1 cellular context compared by ENCODE assay signal in the genomic region with DNA sequence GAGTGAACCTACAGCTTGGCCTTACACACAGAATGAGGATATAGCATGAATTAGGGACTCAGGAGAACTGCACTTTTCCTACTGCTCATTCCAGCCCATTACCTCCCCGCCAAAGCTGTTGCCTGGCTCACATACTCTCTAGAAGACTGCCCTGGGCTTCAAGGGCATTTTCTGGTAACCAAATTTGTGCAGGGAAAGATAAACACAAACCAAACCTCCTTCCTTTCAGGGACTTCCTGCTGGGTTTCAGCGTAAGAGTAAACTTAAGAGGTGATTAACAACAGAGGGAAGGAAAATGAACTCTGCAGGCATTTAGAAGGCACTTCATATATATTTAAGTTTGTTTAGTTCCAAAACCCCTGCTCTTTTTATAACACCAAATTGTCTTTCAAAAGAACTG.
TF ChIP-seq lines count a peak whose summit lies in the region.

No MANE protein-coding gene starts in this region.

TF ChIP-seq in HEK293, 187 proteins besides CTCF, POLR2A, EP300 and RAD21 (continued from another document and continues in another):
- TF ChIP-seq, protein P1, sequence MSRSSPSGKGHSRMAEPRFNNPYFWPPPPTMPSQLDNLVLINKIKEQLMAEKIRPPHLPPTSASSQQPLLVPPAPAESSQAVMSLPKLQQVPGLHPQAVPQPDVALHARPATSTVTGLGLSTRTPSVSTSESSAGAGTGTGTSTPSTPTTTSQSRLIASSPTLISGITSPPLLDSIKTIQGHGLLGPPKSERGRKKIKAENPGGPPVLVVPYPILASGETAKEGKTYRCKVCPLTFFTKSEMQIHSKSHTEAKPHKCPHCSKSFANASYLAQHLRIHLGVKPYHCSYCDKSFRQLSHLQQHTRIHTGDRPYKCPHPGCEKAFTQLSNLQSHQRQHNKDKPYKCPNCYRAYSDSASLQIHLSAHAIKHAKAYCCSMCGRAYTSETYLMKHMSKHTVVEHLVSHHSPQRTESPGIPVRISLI (tag by site-specific recombination; IDR thresholded peaks at IDR 0.05): no peak
- TF ChIP-seq, protein P2, sequence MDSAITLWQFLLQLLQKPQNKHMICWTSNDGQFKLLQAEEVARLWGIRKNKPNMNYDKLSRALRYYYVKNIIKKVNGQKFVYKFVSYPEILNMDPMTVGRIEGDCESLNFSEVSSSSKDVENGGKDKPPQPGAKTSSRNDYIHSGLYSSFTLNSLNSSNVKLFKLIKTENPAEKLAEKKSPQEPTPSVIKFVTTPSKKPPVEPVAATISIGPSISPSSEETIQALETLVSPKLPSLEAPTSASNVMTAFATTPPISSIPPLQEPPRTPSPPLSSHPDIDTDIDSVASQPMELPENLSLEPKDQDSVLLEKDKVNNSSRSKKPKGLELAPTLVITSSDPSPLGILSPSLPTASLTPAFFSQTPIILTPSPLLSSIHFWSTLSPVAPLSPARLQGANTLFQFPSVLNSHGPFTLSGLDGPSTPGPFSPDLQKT (IDR thresholded peaks at IDR 0.05; ENCODE audit: borderline replicate concordance, low read depth, low read length): peak; percentile 38; the same call in 1 of the 2 replicates
- TF ChIP-seq ZNF23 (tag by site-specific recombination; IDR thresholded peaks at IDR 0.05; ENCODE audit: borderline replicate concordance): no peak
- TF ChIP-seq ZIC2 (tag by site-specific recombination; IDR thresholded peaks at IDR 0.05): 0 out of 2 replicates have a peak, but pooled peaks have one; percentile 33
- no peak for TF ChIP-seq ZFHX2 (tag by site-specific recombination; conservative IDR thresholded peaks at IDR 0.05)
- TF ChIP-seq, protein P3, sequence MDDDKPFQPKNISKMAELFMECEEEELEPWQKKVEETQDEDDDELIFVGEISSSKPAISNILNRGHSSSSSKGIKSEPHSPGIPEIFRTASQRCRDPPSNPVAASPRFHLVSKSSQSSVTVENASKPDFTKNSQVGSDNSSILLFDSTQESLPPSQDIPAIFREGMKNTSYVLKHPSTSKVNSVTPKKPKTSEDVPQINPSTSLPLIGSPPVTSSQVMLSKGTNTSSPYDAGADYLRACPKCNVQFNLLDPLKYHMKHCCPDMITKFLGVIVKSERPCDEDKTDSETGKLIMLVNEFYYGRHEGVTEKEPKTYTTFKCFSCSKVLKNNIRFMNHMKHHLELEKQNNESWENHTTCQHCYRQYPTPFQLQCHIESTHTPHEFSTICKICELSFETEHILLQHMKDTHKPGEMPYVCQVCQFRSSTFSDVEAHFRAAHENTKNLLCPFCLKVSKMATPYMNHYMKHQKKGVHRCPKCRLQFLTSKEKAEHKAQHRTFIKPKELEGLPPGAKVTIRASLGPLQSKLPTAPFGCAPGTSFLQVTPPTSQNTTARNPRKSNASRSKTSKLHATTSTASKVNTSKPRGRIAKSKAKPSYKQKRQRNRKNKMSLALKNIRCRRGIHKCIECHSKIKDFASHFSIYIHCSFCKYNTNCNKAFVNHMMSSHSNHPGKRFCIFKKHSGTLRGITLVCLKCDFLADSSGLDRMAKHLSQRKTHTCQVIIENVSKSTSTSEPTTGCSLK (tag by site-specific recombination; IDR thresholded peaks at IDR 0.05): no peak
- TF ChIP-seq OVOL3 (tag by site-specific recombination; IDR thresholded peaks at IDR 0.05): no peak
- TF ChIP-seq ZNF596 (tag by site-specific recombination; IDR thresholded peaks at IDR 0.05): no peak
- TF ChIP-seq ZNF354C (tag by site-specific recombination; IDR thresholded peaks at IDR 0.05; ENCODE audit: borderline replicate concordance, low read depth): no peak
- 0 out of 2 replicates have a peak, but pooled peaks have one; percentile 28 for TF ChIP-seq WT1 (tag by site-specific recombination; IDR thresholded peaks at IDR 0.05)
- no peak for TF ChIP-seq ZNF544 (tag by site-specific recombination; IDR thresholded peaks at IDR 0.05)
- no peak for TF ChIP-seq KLF1 (tag by site-specific recombination; IDR thresholded peaks at IDR 0.05)
- TF ChIP-seq, protein P4, sequence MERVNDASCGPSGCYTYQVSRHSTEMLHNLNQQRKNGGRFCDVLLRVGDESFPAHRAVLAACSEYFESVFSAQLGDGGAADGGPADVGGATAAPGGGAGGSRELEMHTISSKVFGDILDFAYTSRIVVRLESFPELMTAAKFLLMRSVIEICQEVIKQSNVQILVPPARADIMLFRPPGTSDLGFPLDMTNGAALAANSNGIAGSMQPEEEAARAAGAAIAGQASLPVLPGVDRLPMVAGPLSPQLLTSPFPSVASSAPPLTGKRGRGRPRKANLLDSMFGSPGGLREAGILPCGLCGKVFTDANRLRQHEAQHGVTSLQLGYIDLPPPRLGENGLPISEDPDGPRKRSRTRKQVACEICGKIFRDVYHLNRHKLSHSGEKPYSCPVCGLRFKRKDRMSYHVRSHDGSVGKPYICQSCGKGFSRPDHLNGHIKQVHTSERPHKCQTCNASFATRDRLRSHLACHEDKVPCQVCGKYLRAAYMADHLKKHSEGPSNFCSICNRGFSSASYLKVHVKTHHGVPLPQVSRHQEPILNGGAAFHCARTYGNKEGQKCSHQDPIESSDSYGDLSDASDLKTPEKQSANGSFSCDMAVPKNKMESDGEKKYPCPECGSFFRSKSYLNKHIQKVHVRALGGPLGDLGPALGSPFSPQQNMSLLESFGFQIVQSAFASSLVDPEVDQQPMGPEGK (tag by site-specific recombination; IDR thresholded peaks at IDR 0.05): no peak
- no peak for TF ChIP-seq ZBTB20 (tag by site-specific recombination; IDR thresholded peaks at IDR 0.05)
- TF ChIP-seq ZNF768 (tag by site-specific recombination; IDR thresholded peaks at IDR 0.05): no peak
- TF ChIP-seq, protein P5, sequence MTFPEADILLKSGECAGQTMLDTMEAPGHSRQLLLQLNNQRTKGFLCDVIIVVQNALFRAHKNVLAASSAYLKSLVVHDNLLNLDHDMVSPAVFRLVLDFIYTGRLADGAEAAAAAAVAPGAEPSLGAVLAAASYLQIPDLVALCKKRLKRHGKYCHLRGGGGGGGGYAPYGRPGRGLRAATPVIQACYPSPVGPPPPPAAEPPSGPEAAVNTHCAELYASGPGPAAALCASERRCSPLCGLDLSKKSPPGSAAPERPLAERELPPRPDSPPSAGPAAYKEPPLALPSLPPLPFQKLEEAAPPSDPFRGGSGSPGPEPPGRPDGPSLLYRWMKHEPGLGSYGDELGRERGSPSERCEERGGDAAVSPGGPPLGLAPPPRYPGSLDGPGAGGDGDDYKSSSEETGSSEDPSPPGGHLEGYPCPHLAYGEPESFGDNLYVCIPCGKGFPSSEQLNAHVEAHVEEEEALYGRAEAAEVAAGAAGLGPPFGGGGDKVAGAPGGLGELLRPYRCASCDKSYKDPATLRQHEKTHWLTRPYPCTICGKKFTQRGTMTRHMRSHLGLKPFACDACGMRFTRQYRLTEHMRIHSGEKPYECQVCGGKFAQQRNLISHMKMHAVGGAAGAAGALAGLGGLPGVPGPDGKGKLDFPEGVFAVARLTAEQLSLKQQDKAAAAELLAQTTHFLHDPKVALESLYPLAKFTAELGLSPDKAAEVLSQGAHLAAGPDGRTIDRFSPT (tag by site-specific recombination; IDR thresholded peaks at IDR 0.05): no peak
- TF ChIP-seq ZNF146 (tag by site-specific recombination; IDR thresholded peaks at IDR 0.05): no peak
- TF ChIP-seq ZNF76 (tag by site-specific recombination; IDR thresholded peaks at IDR 0.05; ENCODE audit: borderline replicate concordance, low read depth): no peak
- TF ChIP-seq SP3 (tag by site-specific recombination; IDR thresholded peaks at IDR 0.05): no peak
- no peak for TF ChIP-seq MEIS1 (CRISPR knock-in tag; IDR thresholded peaks at IDR 0.05; ENCODE audit: borderline replicate concordance)
- TF ChIP-seq, protein P6, sequence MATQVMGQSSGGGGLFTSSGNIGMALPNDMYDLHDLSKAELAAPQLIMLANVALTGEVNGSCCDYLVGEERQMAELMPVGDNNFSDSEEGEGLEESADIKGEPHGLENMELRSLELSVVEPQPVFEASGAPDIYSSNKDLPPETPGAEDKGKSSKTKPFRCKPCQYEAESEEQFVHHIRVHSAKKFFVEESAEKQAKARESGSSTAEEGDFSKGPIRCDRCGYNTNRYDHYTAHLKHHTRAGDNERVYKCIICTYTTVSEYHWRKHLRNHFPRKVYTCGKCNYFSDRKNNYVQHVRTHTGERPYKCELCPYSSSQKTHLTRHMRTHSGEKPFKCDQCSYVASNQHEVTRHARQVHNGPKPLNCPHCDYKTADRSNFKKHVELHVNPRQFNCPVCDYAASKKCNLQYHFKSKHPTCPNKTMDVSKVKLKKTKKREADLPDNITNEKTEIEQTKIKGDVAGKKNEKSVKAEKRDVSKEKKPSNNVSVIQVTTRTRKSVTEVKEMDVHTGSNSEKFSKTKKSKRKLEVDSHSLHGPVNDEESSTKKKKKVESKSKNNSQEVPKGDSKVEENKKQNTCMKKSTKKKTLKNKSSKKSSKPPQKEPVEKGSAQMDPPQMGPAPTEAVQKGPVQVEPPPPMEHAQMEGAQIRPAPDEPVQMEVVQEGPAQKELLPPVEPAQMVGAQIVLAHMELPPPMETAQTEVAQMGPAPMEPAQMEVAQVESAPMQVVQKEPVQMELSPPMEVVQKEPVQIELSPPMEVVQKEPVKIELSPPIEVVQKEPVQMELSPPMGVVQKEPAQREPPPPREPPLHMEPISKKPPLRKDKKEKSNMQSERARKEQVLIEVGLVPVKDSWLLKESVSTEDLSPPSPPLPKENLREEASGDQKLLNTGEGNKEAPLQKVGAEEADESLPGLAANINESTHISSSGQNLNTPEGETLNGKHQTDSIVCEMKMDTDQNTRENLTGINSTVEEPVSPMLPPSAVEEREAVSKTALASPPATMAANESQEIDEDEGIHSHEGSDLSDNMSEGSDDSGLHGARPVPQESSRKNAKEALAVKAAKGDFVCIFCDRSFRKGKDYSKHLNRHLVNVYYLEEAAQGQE (tag by site-specific recombination; IDR thresholded peaks at IDR 0.05): no peak
- TF ChIP-seq OSR2 (tag by site-specific recombination; IDR thresholded peaks at IDR 0.05): peak; percentile 21; the same call in 1 of the 2 replicates
- TF ChIP-seq ZNF112 (tag by site-specific recombination; IDR thresholded peaks at IDR 0.05): no peak
- no peak for TF ChIP-seq ZNF555 (tag by site-specific recombination; conservative IDR thresholded peaks at IDR 0.05)
- no peak for TF ChIP-seq ZNF404 (tag by site-specific recombination; IDR thresholded peaks at IDR 0.05)
- TF ChIP-seq, protein P7, sequence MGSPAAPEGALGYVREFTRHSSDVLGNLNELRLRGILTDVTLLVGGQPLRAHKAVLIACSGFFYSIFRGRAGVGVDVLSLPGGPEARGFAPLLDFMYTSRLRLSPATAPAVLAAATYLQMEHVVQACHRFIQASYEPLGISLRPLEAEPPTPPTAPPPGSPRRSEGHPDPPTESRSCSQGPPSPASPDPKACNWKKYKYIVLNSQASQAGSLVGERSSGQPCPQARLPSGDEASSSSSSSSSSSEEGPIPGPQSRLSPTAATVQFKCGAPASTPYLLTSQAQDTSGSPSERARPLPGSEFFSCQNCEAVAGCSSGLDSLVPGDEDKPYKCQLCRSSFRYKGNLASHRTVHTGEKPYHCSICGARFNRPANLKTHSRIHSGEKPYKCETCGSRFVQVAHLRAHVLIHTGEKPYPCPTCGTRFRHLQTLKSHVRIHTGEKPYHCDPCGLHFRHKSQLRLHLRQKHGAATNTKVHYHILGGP (tag by site-specific recombination; IDR thresholded peaks at IDR 0.05): no peak
- no peak for TF ChIP-seq ZNF626 (tag by site-specific recombination; IDR thresholded peaks at IDR 0.05)
- no peak for TF ChIP-seq ZXDB (tag by site-specific recombination; IDR thresholded peaks at IDR 0.05)
- no peak for TF ChIP-seq ZBTB7A (tag by site-specific recombination; IDR thresholded peaks at IDR 0.05; ENCODE audit: low read depth)
- no peak for TF ChIP-seq ZNF670 (tag by site-specific recombination; IDR thresholded peaks at IDR 0.05; ENCODE audit: low read depth)
- TF ChIP-seq ZNF324 (tag by site-specific recombination; IDR thresholded peaks at IDR 0.05): no peak
- TF ChIP-seq, protein P8, sequence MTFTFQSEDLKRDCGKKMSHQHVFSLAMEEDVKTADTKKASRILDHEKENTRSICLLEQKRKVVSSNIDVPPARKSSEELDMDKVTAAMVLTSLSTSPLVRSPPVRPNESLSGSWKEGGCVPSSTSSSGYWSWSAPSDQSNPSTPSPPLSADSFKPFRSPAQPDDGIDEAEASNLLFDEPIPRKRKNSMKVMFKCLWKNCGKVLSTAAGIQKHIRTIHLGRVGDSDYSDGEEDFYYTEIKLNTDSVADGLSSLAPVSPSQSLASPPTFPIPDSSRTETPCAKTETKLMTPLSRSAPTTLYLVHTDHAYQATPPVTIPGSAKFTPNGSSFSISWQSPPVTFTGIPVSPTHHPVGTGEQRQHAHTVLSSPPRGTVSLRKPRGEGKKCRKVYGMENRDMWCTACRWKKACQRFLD (tag by site-specific recombination; IDR thresholded peaks at IDR 0.05): no peak
- no peak for TF ChIP-seq ZNF274 (IDR thresholded peaks at IDR 0.05; ENCODE audit: low read length)
- no peak for TF ChIP-seq ZNF274 (tag by site-specific recombination; IDR thresholded peaks at IDR 0.05; ENCODE audit: borderline replicate concordance)
- no peak for TF ChIP-seq ZNF114 (tag by site-specific recombination; IDR thresholded peaks at IDR 0.05)
- TF ChIP-seq SCRT2 (tag by site-specific recombination; IDR thresholded peaks at IDR 0.05): no peak
- peak; percentile 52; the same call in 1 of the 2 replicates for TF ChIP-seq ZBTB48 (tag by site-specific recombination; IDR thresholded peaks at IDR 0.05)
- TF ChIP-seq ZNF174 (tag by site-specific recombination; IDR thresholded peaks at IDR 0.05): no peak
- no peak for TF ChIP-seq ZNF707 (tag by site-specific recombination; IDR thresholded peaks at IDR 0.05)
- TF ChIP-seq ZNF37A (tag by site-specific recombination; IDR thresholded peaks at IDR 0.05): no peak
- TF ChIP-seq, protein P9, sequence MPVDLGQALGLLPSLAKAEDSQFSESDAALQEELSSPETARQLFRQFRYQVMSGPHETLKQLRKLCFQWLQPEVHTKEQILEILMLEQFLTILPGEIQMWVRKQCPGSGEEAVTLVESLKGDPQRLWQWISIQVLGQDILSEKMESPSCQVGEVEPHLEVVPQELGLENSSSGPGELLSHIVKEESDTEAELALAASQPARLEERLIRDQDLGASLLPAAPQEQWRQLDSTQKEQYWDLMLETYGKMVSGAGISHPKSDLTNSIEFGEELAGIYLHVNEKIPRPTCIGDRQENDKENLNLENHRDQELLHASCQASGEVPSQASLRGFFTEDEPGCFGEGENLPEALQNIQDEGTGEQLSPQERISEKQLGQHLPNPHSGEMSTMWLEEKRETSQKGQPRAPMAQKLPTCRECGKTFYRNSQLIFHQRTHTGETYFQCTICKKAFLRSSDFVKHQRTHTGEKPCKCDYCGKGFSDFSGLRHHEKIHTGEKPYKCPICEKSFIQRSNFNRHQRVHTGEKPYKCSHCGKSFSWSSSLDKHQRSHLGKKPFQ (tag by site-specific recombination; IDR thresholded peaks at IDR 0.05): no peak
- peak; percentile 74 for TF ChIP-seq FEZF1 (tag by site-specific recombination; IDR thresholded peaks at IDR 0.05)
- TF ChIP-seq, protein P10, sequence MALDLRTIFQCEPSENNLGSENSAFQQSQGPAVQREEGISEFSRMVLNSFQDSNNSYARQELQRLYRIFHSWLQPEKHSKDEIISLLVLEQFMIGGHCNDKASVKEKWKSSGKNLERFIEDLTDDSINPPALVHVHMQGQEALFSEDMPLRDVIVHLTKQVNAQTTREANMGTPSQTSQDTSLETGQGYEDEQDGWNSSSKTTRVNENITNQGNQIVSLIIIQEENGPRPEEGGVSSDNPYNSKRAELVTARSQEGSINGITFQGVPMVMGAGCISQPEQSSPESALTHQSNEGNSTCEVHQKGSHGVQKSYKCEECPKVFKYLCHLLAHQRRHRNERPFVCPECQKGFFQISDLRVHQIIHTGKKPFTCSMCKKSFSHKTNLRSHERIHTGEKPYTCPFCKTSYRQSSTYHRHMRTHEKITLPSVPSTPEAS (tag by site-specific recombination; IDR thresholded peaks at IDR 0.05): no peak
- no peak for TF ChIP-seq HOXA7 (CRISPR knock-in tag; IDR thresholded peaks at IDR 0.05; ENCODE audit: borderline replicate concordance)
